In the genomic region with DNA sequence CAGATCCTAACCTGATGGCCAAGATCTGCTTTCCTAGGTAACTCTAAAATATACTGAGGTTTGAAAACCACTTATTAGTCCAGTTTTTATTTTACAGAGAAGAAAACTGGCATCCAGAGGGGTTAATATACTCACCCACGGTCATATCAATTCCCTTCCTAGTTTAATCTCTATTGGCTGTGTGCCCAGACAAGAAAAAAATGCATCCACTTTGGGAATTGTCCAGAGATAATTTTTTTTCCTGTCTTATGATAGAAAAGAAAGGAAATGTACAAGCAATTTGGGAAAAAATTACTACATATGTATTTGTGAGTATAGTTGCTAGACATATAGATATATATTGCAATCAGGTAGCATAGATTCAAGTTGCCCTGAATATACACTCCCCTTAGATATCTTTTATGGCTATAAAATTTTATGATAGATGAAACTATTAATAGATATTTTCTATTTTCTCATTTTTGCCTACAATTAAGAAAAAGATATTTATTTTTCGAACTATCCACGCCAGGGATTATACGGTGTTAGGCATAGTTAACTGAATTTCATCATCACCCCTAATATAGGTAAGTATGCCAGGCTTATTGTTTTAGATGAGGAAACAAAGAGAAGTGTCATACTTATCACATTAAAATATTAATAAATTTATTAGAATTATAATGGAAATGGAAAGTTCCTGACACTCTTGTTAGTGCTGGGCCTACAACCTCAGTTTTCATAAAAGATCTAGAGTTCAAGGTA, we compare ENCODE assay signal across 8 cellular contexts.
DNase-seq lines count a peak whose midpoint lies in the region; ATAC-seq and TF ChIP-seq lines count a peak whose summit lies in the region.

No MANE protein-coding gene starts in this region.

- intact Hi-C loops in left ventricle myocardium superior (cut with micrococcal nuclease) = loop anchor here (10.0 kb wide), 1 partner anchor 52 kb away; no protein-coding TSS in a partner anchor

- H3K4me1 ChIP-seq in SK-N-SH (ENCODE audit: control insufficient read depth in 1 of 2, insufficient read depth in 2 of 2, low read depth in 1 of 2, low read length in 1 of 2) (peaks cover 17 to 41% of the 10 kb centered on the region in 2 experiments), tibial nerve (peaks cover 0 to 29% (median 12%) of the 10 kb centered on the region in 4 donors)

- no peaks in the 10 kb centered on the region for H3K9me2 ChIP-seq in SK-N-SH

- no peaks in the 10 kb centered on the region for H4K20me1 ChIP-seq in SK-N-SH (ENCODE audit: insufficient read depth)

- no peaks in the 10 kb centered on the region for H3K27me3 Mint-ChIP-seq in activated T-cell treated with anti-CD3 and anti-CD28 coated beads, Interleukin-2, amount 50 U/mL, for 24 hours

- H3K4me3 Mint-ChIP-seq in activated T-cell treated with anti-CD3 and anti-CD28 coated beads, Interleukin-2, amount 50 U/mL, for 24 hours = no peak overlapping the region

- H3K36me3 Mint-ChIP-seq in activated T-cell treated with anti-CD3 and anti-CD28 coated beads, Interleukin-2, amount 50 U/mL, for 24 hours (ENCODE audit: low read depth) = no peaks in the 10 kb centered on the region

- H3K27ac ChIP-seq in SK-N-SH (ENCODE audit: low read depth in 2 of 2, low read length in 1 of 2) = peak overlapping the region; percentile 93 to 95
- H3K27ac ChIP-seq in tibial nerve = peak overlapping the region; percentile 54 to 84 (median 78)

- TF ChIP-seq RAD21 in SK-N-SH (IDR thresholded peaks at IDR 0.05; ENCODE audit: low read length) = no peak

- peak overlapping the region; percentile 53 for H3K27ac Mint-ChIP-seq in activated T-cell treated with anti-CD3 and anti-CD28 coated beads, Interleukin-2, amount 50 U/mL, for 24 hours

- H3K36me3 ChIP-seq in SK-N-SH (replicated peaks in 1 of 2; ENCODE audit: control insufficient read depth in 1 of 2, insufficient read depth in 2 of 2, low read length in 1 of 2) = no peaks in the 10 kb centered on the region
- no peaks in the 10 kb centered on the region for H3K36me3 ChIP-seq in tibial nerve

- CTCF ChIA-PET in SK-N-SH (lab: Yijun Ruan, JAX) = interaction anchor here (1.0 kb wide), 1 partner anchor 83 kb away, joined by 3 read pairs; no protein-coding TSS in a partner anchor

- POLR2A ChIA-PET in SK-N-SH (lab: Yijun Ruan, JAX) = no interaction called here

- H3K27me3 ChIP-seq in SK-N-SH (ENCODE audit: insufficient read depth) (no peaks in the 10 kb centered on the region), tibial nerve (no peaks in the 10 kb centered on the region)

- peak; percentile 20 to 83; a peak in 1 of 4 replicates for TF ChIP-seq EP300 in SK-N-SH (IDR thresholded peaks at IDR 0.05; ENCODE audit: borderline replicate concordance in 1 of 2, low read depth in 1 of 2, low read length in 1 of 2)
- no peak for TF ChIP-seq EP300 in tibial nerve (IDR thresholded peaks at IDR 0.05)

- peaks cover 38% of the 10 kb centered on the region for H3F3A ChIP-seq in SK-N-SH (replicated peaks; ENCODE audit: insufficient read depth)

- H2AFZ ChIP-seq in SK-N-SH (ENCODE audit: low read depth) = no peak overlapping the region

- peak overlapping the region; percentile 57; the same call in 1 of the 2 replicates for H3K9ac ChIP-seq in SK-N-SH

- no peaks in the 10 kb centered on the region; the same call in 1 of the 2 replicates for H3K79me2 ChIP-seq in SK-N-SH (ENCODE audit: insufficient read depth)

- WGBS in SK-N-SH (ENCODE audit: low lambda C conversion rate) = 35% methylated on average over 4 of the region's 4 CpGs
- 46 to 52% methylated on average over 4 of the region's 4 CpGs for WGBS in tibial nerve, 2 donors

- no peaks in the 10 kb centered on the region for H3K9me3 Mint-ChIP-seq in activated T-cell treated with anti-CD3 and anti-CD28 coated beads, Interleukin-2, amount 50 U/mL, for 24 hours

- no peak for TF ChIP-seq POLR2A in tibial nerve (IDR thresholded peaks at IDR 0.05)

- H3K4me2 ChIP-seq in SK-N-SH = peak overlapping the region; percentile 61

- peak; percentile 27 for ATAC-seq in left ventricle myocardium superior

- peak overlapping the region in 1 of 2 experiments; percentile 27; a peak in 1 of 4 replicates for H3K4me3 ChIP-seq in SK-N-SH (ENCODE audit: low read depth in 2 of 2, low read length in 1 of 2)
- H3K4me3 ChIP-seq in tibial nerve = no peak overlapping the region

- TF ChIP-seq CTCF in SK-N-SH (IDR thresholded peaks at IDR 0.05) (no peak), tibial nerve (IDR thresholded peaks at IDR 0.05) (no peak)

- peaks cover 27% of the 10 kb centered on the region for H3K4me1 Mint-ChIP-seq in activated T-cell treated with anti-CD3 and anti-CD28 coated beads, Interleukin-2, amount 50 U/mL, for 24 hours (ENCODE audit: low read depth)

- H3K9me3 ChIP-seq in SK-N-SH (no peaks in the 10 kb centered on the region), tibial nerve (no peaks in the 10 kb centered on the region)

- DNase-seq in activated T-cell treated with anti-CD3 and anti-CD28 coated beads, Interleukin-2, amount 50 U/mL, for 24 hours = no peak
- no peak for DNase-seq in activated T-cell treated with anti-CD3 and anti-CD28 coated beads, Interleukin-2, amount 50 U/mL, for 1 hour
- peak; percentile 47 for DNase-seq in SK-N-SH
- DNase-seq in left ventricle myocardium superior = no peak
- no peak for DNase-seq in tibial nerve (ENCODE audit: low spot score in 2 of 2)
- DNase-seq in ureter (ENCODE audit: low spot score) = no peak
- no peak for DNase-seq in cerebellum (ENCODE audit: low spot score)
- no peak for DNase-seq in globus pallidus (ENCODE audit: low spot score)

TF ChIP-seq in SK-N-SH, 30 proteins besides CTCF, POLR2A, EP300 and RAD21 (continues in another document):
- TF ChIP-seq RFX5 (IDR thresholded peaks at IDR 0.05; ENCODE audit: low read length) = no peak
- TF ChIP-seq USF1 (IDR thresholded peaks at IDR 0.05; ENCODE audit: borderline replicate concordance, low read depth) = no peak
- no peak for TF ChIP-seq FOSL2 (IDR thresholded peaks at IDR 0.05; ENCODE audit: borderline replicate concordance, low read depth)
- no peak for TF ChIP-seq MAX (IDR thresholded peaks at IDR 0.05; ENCODE audit: low read depth)
- peak; percentile 60 for TF ChIP-seq GATA2 (CRISPR knock-in tag; IDR thresholded peaks at IDR 0.05)
- TF ChIP-seq IRF3 (IDR thresholded peaks at IDR 0.05; ENCODE audit: low read depth, low read length) = no peak
- TF ChIP-seq TAF1 (IDR thresholded peaks at IDR 0.05; ENCODE audit: borderline replicate concordance, low read depth, low read length) = no peak
- TF ChIP-seq SMC3 (IDR thresholded peaks at IDR 0.05; ENCODE audit: low read depth, low read length) = no peak
- no peak for TF ChIP-seq FOXJ3 (CRISPR knock-in tag; IDR thresholded peaks at IDR 0.05)
- TF ChIP-seq MEF2A (IDR thresholded peaks at IDR 0.05; ENCODE audit: borderline replicate concordance, low read depth) = no peak
- TF ChIP-seq, protein P1, sequence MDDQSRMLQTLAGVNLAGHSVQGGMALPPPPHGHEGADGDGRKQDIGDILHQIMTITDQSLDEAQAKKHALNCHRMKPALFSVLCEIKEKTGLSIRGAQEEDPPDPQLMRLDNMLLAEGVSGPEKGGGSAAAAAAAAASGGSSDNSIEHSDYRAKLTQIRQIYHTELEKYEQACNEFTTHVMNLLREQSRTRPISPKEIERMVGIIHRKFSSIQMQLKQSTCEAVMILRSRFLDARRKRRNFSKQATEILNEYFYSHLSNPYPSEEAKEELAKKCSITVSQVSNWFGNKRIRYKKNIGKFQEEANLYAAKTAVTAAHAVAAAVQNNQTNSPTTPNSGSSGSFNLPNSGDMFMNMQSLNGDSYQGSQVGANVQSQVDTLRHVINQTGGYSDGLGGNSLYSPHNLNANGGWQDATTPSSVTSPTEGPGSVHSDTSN (IDR thresholded peaks at IDR 0.05) = peak; percentile 70
- TF ChIP-seq TEAD4 (IDR thresholded peaks at IDR 0.05; ENCODE audit: borderline replicate concordance, insufficient read depth) = peak; percentile 40; the same call in 1 of the 2 replicates
- peak; percentile 41; the same call in 1 of the 2 replicates for TF ChIP-seq POLR2AphosphoS5 (IDR thresholded peaks at IDR 0.05; ENCODE audit: low read depth, low read length)
- TF ChIP-seq SIN3A (IDR thresholded peaks at IDR 0.05; ENCODE audit: borderline replicate concordance, low read depth, low read length) = no peak
- no peak for TF ChIP-seq ZBTB33 (IDR thresholded peaks at IDR 0.05; ENCODE audit: borderline replicate concordance, low read depth)
- TF ChIP-seq NFIC (IDR thresholded peaks at IDR 0.05; ENCODE audit: borderline replicate concordance) = peak; percentile 97
